ENCODE assay signal across 8 cellular contexts in the genomic region with DNA sequence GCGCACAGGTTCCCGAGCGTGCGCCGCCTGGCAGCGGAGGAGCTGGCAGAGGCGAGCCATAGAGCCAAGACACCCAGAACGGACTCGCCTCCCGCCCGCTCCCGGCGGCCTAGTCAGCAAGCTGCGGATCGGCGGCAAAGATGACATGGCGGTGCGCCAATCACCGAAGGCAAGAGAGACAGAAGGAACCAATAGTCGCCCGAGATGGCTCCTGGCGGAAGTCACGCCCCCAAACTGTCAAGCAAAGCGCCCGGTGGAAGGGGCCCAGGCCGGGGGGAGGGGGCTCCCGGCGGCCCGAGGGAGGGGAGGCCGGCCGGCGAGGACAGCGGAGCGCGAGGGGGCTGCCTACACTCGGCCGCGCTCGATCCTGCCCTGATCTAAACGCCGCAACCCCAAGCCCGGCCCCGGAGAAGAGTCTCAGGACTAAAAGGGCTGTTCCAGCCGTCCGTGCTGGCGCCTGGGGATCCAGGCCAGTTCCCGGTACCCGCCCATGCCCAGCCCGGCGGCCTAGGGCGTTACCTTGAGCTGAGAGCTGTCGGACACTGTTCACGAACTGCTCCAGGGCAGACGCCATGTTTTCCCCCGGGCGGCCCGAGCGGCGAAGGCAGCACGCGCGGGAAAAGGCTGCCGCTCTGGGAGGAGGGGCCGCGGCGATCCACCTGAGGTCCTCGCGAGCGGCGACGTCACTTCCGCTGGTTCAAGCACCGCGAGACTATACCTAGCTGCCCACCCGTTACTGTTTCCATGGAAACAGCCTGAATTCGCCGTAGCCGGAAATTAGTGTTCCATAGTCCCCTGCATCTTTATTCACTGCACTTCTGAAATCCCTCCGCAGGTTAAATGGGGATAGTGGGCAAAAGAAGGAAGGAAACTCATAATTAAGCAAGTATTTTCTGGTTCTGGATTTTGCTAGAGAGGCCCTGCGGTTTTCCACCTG. TPM values are rescaled to one million over a fixed set of nuclear protein-coding genes. Genes with fewer than 3 reads are reported as not detected.
A peak's percentile ranks its signal among the peaks of the same experiment; 100 is the strongest.
DNase-seq lines count a peak whose midpoint lies in the region; ATAC-seq, FAIRE-seq and TF ChIP-seq lines count a peak whose summit lies in the region.

A gene (minus strand): TSS at position 634 of the 937 bp plus-strand sequence. CDS start 60 bp downstream, at position 574.

- no peak for TF ChIP-seq CTCF in GM12864 (IDR thresholded peaks at IDR 0.05; ENCODE audit: low read depth, low read length, missing control alignments)
- TF ChIP-seq CTCF in pancreas (IDR thresholded peaks at IDR 0.05), result no peak
- TF ChIP-seq CTCF in tibial artery (IDR thresholded peaks at IDR 0.05), result no peak

- ATAC-seq in HG02759 (IDR thresholded peaks at IDR 0.05; ENCODE audit: unreplicated experiment), result peak; percentile 92
- ATAC-seq in Right ventricle myocardium inferior, result peak; percentile 96
- peak; percentile 95 to 98 (median 96) for ATAC-seq in pancreas

- intact Hi-C loops in Right ventricle myocardium inferior (cut with DNase I) (no loop called here), pancreas (cut with DNase I) (no loop called here), tibial artery (cut with DNase I; ENCODE audit: low total_unique reads) (no loop called here)

- peak; percentile 95 for DNase-seq in GM12864 (ENCODE audit: low read depth)
- peak; percentile 89 to 96 (median 92) for DNase-seq in NCI-H1417 (lab: John Stamatoyannopoulos, UW)
- DNase-seq in SW 1271 (lab: John Stamatoyannopoulos, UW), result peak; percentile 99 to 100
- DNase-seq in activated naive CD8-positive, alpha-beta T cell treated with anti-CD3 and anti-CD28 coated beads, Interleukin-2, amount 50 U/mL, for 16 hours (ENCODE audit: low read depth, low spot score), result peak; percentile 94
- DNase-seq in Right ventricle myocardium inferior (ENCODE audit: missing footprints), result peak; percentile 99
- DNase-seq in pancreas, result peak; percentile 97 to 99 (median 98)
- peak; percentile 98 for DNase-seq in tibial artery

- H3K9me3 ChIP-seq in pancreas (no peaks in the 10 kb centered on the region), tibial artery (no peaks in the 10 kb centered on the region)

- peaks cover 0 to 2% (median 2%) of the 10 kb centered on the region in 3 donors for H3K36me3 ChIP-seq in pancreas
- H3K36me3 ChIP-seq in tibial artery, result peaks cover 0 to 2% (median 0%) of the 10 kb centered on the region in 3 donors

- FAIRE-seq in pancreas (lab: Jason Lieb, UNC), result peak; percentile 17

- H3K27ac ChIP-seq in pancreas, result peak within 1 kb of the TSS; percentile 92 to 99 (median 94)
- peak within 1 kb of the TSS; percentile 92 to 100 for H3K27ac ChIP-seq in tibial artery

- H3K27me3 ChIP-seq in pancreas, result no peaks in the 10 kb centered on the region
- H3K27me3 ChIP-seq in tibial artery, result no peaks in the 10 kb centered on the region

- H3K4me1 ChIP-seq in pancreas (peaks cover 0 to 20% (median 12%) of the 10 kb centered on the region in 3 donors), tibial artery (peaks cover 0 to 38% (median 21%) of the 10 kb centered on the region in 4 donors)

- H3K4me3 ChIP-seq in GM12864 (ENCODE audit: low read depth, low read length), result peak within 1 kb of the TSS; percentile 98
- peak within 1 kb of the TSS; percentile 63 to 100 (median 98) for H3K4me3 ChIP-seq in pancreas
- H3K4me3 ChIP-seq in tibial artery, result peak within 1 kb of the TSS; percentile 70 to 97

- WGBS in pancreas, 2 donors, result 0 to 1% methylated on average over 76 to 80 of the region's 80 CpGs

RNA-seq across cellular contexts. Expression of the gene that starts here (rescaled TPM):
- 83.8 TPM for total RNA-seq in Right ventricle myocardium inferior
- 10 to 100 TPM; 24.7 to 51.1 (median 31.5) TPM for total RNA-seq in pancreas
- 10 to 100 TPM; 17.6 to 37.9 TPM for polyA plus RNA-seq in pancreas

Comparison
In these comparisons a context has a peak if more than half of its experiments do, and no peak if none do; other contexts are left out.
1. Peak in every context shown above with its lines: DNase-seq, ATAC-seq, H3K4me3 ChIP-seq and H3K27ac ChIP-seq.